8 cellular contexts compared by ENCODE assay signal in genomic region chr15:37101634-37102314, GRCh38. TPM values are rescaled to one million over a fixed set of nuclear protein-coding genes. Genes with fewer than 3 reads are reported as not detected.
DNase-seq lines count a peak whose midpoint lies in the region; ATAC-seq and TF ChIP-seq lines count a peak whose summit lies in the region.

No MANE protein-coding gene starts in this region.

- H3K27me3 ChIP-seq in hepatocyte = peaks cover 56% of the 10 kb centered on the region
- peaks cover 6 to 38% (median 27%) of the 10 kb centered on the region in 3 donors for H3K27me3 ChIP-seq in psoas muscle (ENCODE audit: insufficient read depth in 3 of 3, low read length in 2 of 3)

- TF ChIP-seq CTCF in AG09319 (IDR thresholded peaks at IDR 0.05; ENCODE audit: low read depth, low read length) (no peak), hepatocyte (IDR thresholded peaks at IDR 0.05; ENCODE audit: poor library complexity) (no peak), psoas muscle (IDR thresholded peaks at IDR 0.05) (no peak)

- H3K4me1 ChIP-seq in hepatocyte (ENCODE audit: insufficient read depth) (no peaks in the 10 kb centered on the region), psoas muscle (peaks cover 4% of the 10 kb centered on the region)

- H3K36me3 ChIP-seq in hepatocyte (replicated peaks; ENCODE audit: insufficient read depth, low read depth) (no peaks in the 10 kb centered on the region), psoas muscle (ENCODE audit: insufficient read depth in 1 of 2, low read depth in 1 of 2) (no peaks in the 10 kb centered on the region)

- H3K79me2 ChIP-seq in hepatocyte = peaks cover 49% of the 10 kb centered on the region

- H3K4me3 ChIP-seq in hepatocyte (peak overlapping the region; percentile 98), psoas muscle (peak overlapping the region; percentile 89)

- H3K4me2 ChIP-seq in hepatocyte = peak overlapping the region; percentile 92

- peak overlapping the region; percentile 95 for H2AFZ ChIP-seq in hepatocyte

- H3K9me2 ChIP-seq in hepatocyte (replicated peaks; ENCODE audit: insufficient read depth) = no peaks in the 10 kb centered on the region

- ATAC-seq in GM18511 (IDR thresholded peaks at IDR 0.05; ENCODE audit: unreplicated experiment) (peak; percentile 46), HG03103 (IDR thresholded peaks at IDR 0.05; ENCODE audit: low read depth, unreplicated experiment) (peak; percentile 50), psoas muscle (peak; percentile 64 to 75 (median 70))

- intact Hi-C loops in psoas muscle (cut with DNase I) = loop anchor here in 1 of 2 donors (10.0 kb wide), 1 partner anchor 217 kb away; no protein-coding TSS in a partner anchor

- DNase-seq in AG09319 (ENCODE audit: extremely low read depth, low read depth) = peak; percentile 41
- DNase-seq in NCI-H526 treated with DMSO at 0.1 percent for 48 hours (lab: John Stamatoyannopoulos, UW) = peak; percentile 78
- peak in 47 of 58 donors; percentile 34 to 84 (median 69) for DNase-seq in anterior cingulate cortex (lab: John Stamatoyannopoulos, UW)
- DNase-seq in hepatocyte (ENCODE audit: low spot score) = peak; percentile 85
- DNase-seq in psoas muscle = peak; percentile 80 to 84
- no peak for DNase-seq in central memory CD4-positive, alpha-beta T cell

- WGBS in hepatocyte (ENCODE audit: low lambda C conversion rate, missing lambda C conversion rate) = 0% methylated on average over 16 of the region's 46 CpGs
- WGBS in psoas muscle, 3 donors = 0 to 1% (median 1%) methylated on average over 30 to 46 of the region's 46 CpGs

- peak overlapping the region; percentile 93 for H3K27ac ChIP-seq in hepatocyte
- peak overlapping the region; percentile 89 for H3K27ac ChIP-seq in psoas muscle

- H4K20me1 ChIP-seq in hepatocyte (ENCODE audit: insufficient read depth, poor library complexity, severe bottlenecking) = no peaks in the 10 kb centered on the region

- no peaks in the 10 kb centered on the region for H3K9me3 ChIP-seq in hepatocyte (ENCODE audit: low read depth)
- no peaks in the 10 kb centered on the region for H3K9me3 ChIP-seq in psoas muscle

RNA-seq across cellular contexts. Expression of gene MEIS2, which starts 1.4 kb away (rescaled TPM):
- total RNA-seq in hepatocyte (30.0 and 33.5 TPM in 2 replicates), psoas muscle (10 to 100 TPM in 2 of 4 donors, 1 to 10 TPM in 2; 1.9 to 24.3 (median 9.2) TPM)
- polyA plus RNA-seq in hepatocyte (20.6 and 32.4 TPM in 2 replicates), psoas muscle (1 to 10 TPM in 2 of 3 donors, under 1 TPM in 1; 0.42 to 1.4 (median 1.1) TPM)
